16 cellular contexts compared by ENCODE assay signal in genomic region chr5:125017796-125018195, GRCh38.
DNase-seq lines count a peak whose midpoint lies in the region; ATAC-seq, FAIRE-seq and TF ChIP-seq lines count a peak whose summit lies in the region.
"Had no signal": no experiment of that assay in that cellular context is flagged by ENCODE, and none has a peak within 500 bp of the region (broad histone marks: within the 10 kb centered on the region; RNA-seq: fewer than 3 reads in every experiment).

No MANE protein-coding gene starts in this region.

- H3K27ac ChIP-seq in A549 (no peak overlapping the region), PC-3 (ENCODE audit: low read length) (no peak overlapping the region), HepG2 (ENCODE audit: extremely low read length, insufficient read depth, low read length) (no peak overlapping the region), testis (no peak overlapping the region)

- no peaks in the 10 kb centered on the region for H3F3A ChIP-seq in PC-3 (ENCODE audit: low read length, unreplicated experiment)

- no peak for FAIRE-seq in A549 (lab: Jason Lieb, UNC)
- peak; percentile 64 for FAIRE-seq in HepG2 (lab: Jason Lieb, UNC)
- FAIRE-seq: A204.1, G401.6, GM12891, HTR-8/SVneo had no signal

- CTCF ChIA-PET in A549 (lab: Yijun Ruan, JAX) (no interaction called here), PC-3 (lab: Charles Lee) (no interaction called here), HepG2 (lab: Yijun Ruan, JAX; ENCODE audit: low intra/inter-chr PET ratio, low total read pairs) (no interaction called here)

- no peaks in the 10 kb centered on the region for H3K36me3 Mint-ChIP-seq in progenitor cell of endocrine pancreas (ENCODE audit: insufficient read depth)
- H3K36me3 Mint-ChIP-seq: CD14-positive monocyte; CD8-positive, alpha-beta T cell had no signal

- H3K4me2 ChIP-seq in A549 (peak overlapping the region; percentile 28; the same call in 2 of the 3 replicates), PC-3 (ENCODE audit: low read length) (no peak overlapping the region), HepG2 (ENCODE audit: low read depth, low read length) (no peak overlapping the region)

- intact Hi-C loops in PC-3 (cut with micrococcal nuclease) (no loop called here), HepG2 (cut with micrococcal nuclease; ENCODE audit: unreplicated experiment) (no loop called here), testis (cut with DNase I; ENCODE audit: low total_unique reads) (no loop called here)

- H2AFZ ChIP-seq in PC-3 (ENCODE audit: low read length) (no peak overlapping the region), HepG2 (ENCODE audit: low read length) (no peak overlapping the region)

- H3K4me3 ChIP-seq in A549 (no peak overlapping the region), PC-3 (ENCODE audit: low read length) (no peak overlapping the region), HepG2 (replicated peaks in 1 of 3; ENCODE audit: insufficient read depth in 1 of 3, low read depth in 2 of 3, low read length in 3 of 3) (no peak overlapping the region), testis (no peak overlapping the region)

- DNase-seq in A549 (ENCODE audit: low read depth in 1 of 2, low spot score in 1 of 2) (peak in 1 of 2 experiments; percentile 11), PC-3 (peak; percentile 6), HepG2 (ENCODE audit: low spot score) (peak; percentile 72), progenitor cell of endocrine pancreas (ENCODE audit: low spot score, unreplicated experiment) (no peak), NCI-H2196 treated with DMSO at 0.1 percent for 48 hours (lab: John Stamatoyannopoulos, UW; ENCODE audit: unreplicated experiment) (no peak), testis (no peak)
- DNase-seq: CD8-positive, alpha-beta T cell; COR-L47; HCEC 1CT; HFFc6 had no signal

- H3K4me1 Mint-ChIP-seq in progenitor cell of endocrine pancreas (ENCODE audit: low read depth), result peaks cover 27% of the 10 kb centered on the region
- H3K4me1 Mint-ChIP-seq: CD14-positive monocyte had no signal

- H4K20me1 ChIP-seq in PC-3 (ENCODE audit: low read length) (no peaks in the 10 kb centered on the region), HepG2 (ENCODE audit: insufficient read depth, low read length) (no peaks in the 10 kb centered on the region)

- H3K27ac Mint-ChIP-seq in progenitor cell of endocrine pancreas, result peak overlapping the region; percentile 13
- H3K27ac Mint-ChIP-seq: CD14-positive monocyte; CD8-positive, alpha-beta T cell; HFFc6 had no signal

- no TSS peak for BruUV-seq in PC-3 (replicated peaks; lab: Mats Ljungman, UMichigan)
- BruUV-seq in HepG2 (replicated peaks; lab: Mats Ljungman, UMichigan), result no TSS peak

- H3K27me3 Mint-ChIP-seq in progenitor cell of endocrine pancreas, result no peaks in the 10 kb centered on the region

- H3K9me3 ChIP-seq in A549, result no peaks in the 10 kb centered on the region; the same call in 2 of the 3 replicates
- H3K9me3 ChIP-seq in PC-3 (ENCODE audit: low read length), result no peaks in the 10 kb centered on the region
- no peaks in the 10 kb centered on the region for H3K9me3 ChIP-seq in HepG2 (ENCODE audit: low read length)
- no peaks in the 10 kb centered on the region for H3K9me3 ChIP-seq in testis

- TF ChIP-seq POLR2A in A549 (IDR thresholded peaks at IDR 0.05; ENCODE audit: low read length), result no peak
- no peak for TF ChIP-seq POLR2A in HepG2 (IDR thresholded peaks at IDR 0.05; ENCODE audit: insufficient read depth in 1 of 2, low read depth in 2 of 2, low read length in 2 of 2)
- no peak for TF ChIP-seq POLR2A in testis (IDR thresholded peaks at IDR 0.05)

- no peaks in the 10 kb centered on the region for H3K9me2 ChIP-seq in PC-3 (replicated peaks; ENCODE audit: low read length)

- H3K4me3 Mint-ChIP-seq in progenitor cell of endocrine pancreas (ENCODE audit: low read depth), result no peak overlapping the region
- H3K4me3 Mint-ChIP-seq: CD14-positive monocyte; CD8-positive, alpha-beta T cell; HFFc6 had no signal

- H3K4me1 ChIP-seq in A549 (peaks cover 10% of the 10 kb centered on the region; the same call in 2 of the 3 replicates), PC-3 (ENCODE audit: insufficient read depth, low read length) (0 out of 2 replicates have a peak, but pooled peaks cover under 1% of the 10 kb centered on the region), HepG2 (ENCODE audit: insufficient read depth, low read length) (peaks cover 15% of the 10 kb centered on the region), testis (no peaks in the 10 kb centered on the region)

- H3K79me2 ChIP-seq in PC-3 (ENCODE audit: low read length) (no peaks in the 10 kb centered on the region), HepG2 (ENCODE audit: insufficient read depth, low read length) (no peaks in the 10 kb centered on the region)

- TF ChIP-seq RAD21 in A549 (conservative IDR thresholded peaks at IDR 0.05 in 1 of 2, IDR thresholded peaks at IDR 0.05 in 1 of 2) (no peak), HepG2 (CRISPR knock-in tag; IDR thresholded peaks at IDR 0.05) (no peak)

- TF ChIP-seq CTCF in A549 (IDR thresholded peaks at IDR 0.05) (no peak), PC-3 (conservative IDR thresholded peaks at IDR 0.05; ENCODE audit: low read depth, low read length) (no peak), HepG2 (CRISPR knock-in tag; IDR thresholded peaks at IDR 0.05) (no peak), progenitor cell of endocrine pancreas (IDR thresholded peaks at IDR 0.05; ENCODE audit: unreplicated experiment) (no peak), testis (IDR thresholded peaks at IDR 0.05) (no peak)

- ATAC-seq in A549 (no peak; a peak in 2 of 6 replicates), PC-3 (no peak), HepG2 (peak; percentile 71), GM19463 (IDR thresholded peaks at IDR 0.05; ENCODE audit: unreplicated experiment) (no peak)
- ATAC-seq: CD8-positive, alpha-beta T cell had no signal

- H3K36me3 ChIP-seq in PC-3 (ENCODE audit: low read depth, low read length) (no peaks in the 10 kb centered on the region), HepG2 (replicated peaks in 1 of 2; ENCODE audit: control insufficient read depth in 1 of 2, insufficient read depth in 2 of 2, low read length in 2 of 2) (no peaks in the 10 kb centered on the region), testis (ENCODE audit: low read depth, missing control alignments) (no peaks in the 10 kb centered on the region)

- H3K27me3 ChIP-seq in PC-3 (ENCODE audit: low read length) (no peaks in the 10 kb centered on the region), HepG2 (ENCODE audit: control insufficient read depth in 1 of 2, insufficient read depth in 2 of 2, low read length in 2 of 2) (no peaks in the 10 kb centered on the region), testis (no peaks in the 10 kb centered on the region)

- no peaks in the 10 kb centered on the region for H3K9me3 Mint-ChIP-seq in progenitor cell of endocrine pancreas (ENCODE audit: low read depth)
- H3K9me3 Mint-ChIP-seq: CD8-positive, alpha-beta T cell; HFFc6 had no signal

- WGBS in A549 (ENCODE audit: missing lambda C conversion rate), result 31% methylated on average over 1 of the region's 1 CpG
- WGBS in HepG2 (ENCODE audit: low lambda C conversion rate), result 0% methylated on average over 1 of the region's 1 CpG
- WGBS in testis, 2 donors, result 82 to 100% methylated on average over 1 of the region's 1 CpG

- TF ChIP-seq EP300 in A549 (IDR thresholded peaks at IDR 0.05), result no peak
- peak in 1 of 2 experiments; percentile 56; a peak in 2 of 4 replicates for TF ChIP-seq EP300 in HepG2 (IDR thresholded peaks at IDR 0.05; ENCODE audit: low read depth in 2 of 2, low read length in 2 of 2)
- no peak; the same call in 1 of the 2 replicates for TF ChIP-seq EP300 in HepG2 (CRISPR knock-in tag; IDR thresholded peaks at IDR 0.05; ENCODE audit: borderline replicate concordance)

- H3K9ac ChIP-seq in PC-3 (ENCODE audit: low read length), result no peak overlapping the region
- H3K9ac ChIP-seq in HepG2 (ENCODE audit: insufficient read depth, low read depth, low read length), result no peak overlapping the region

- in situ Hi-C loops in HepG2 (cut with HindIII; ENCODE audit: extremely low pct_ligation_motif_present, low pct_unique_long_range_greater_than_20kb), result no loop called here

- POLR2A ChIA-PET in A549 (lab: Yijun Ruan, JAX), result no interaction called here
- POLR2A ChIA-PET in PC-3 (lab: Charles Lee; ENCODE audit: unreplicated experiment), result no interaction called here
- POLR2A ChIA-PET in HepG2 (lab: Yijun Ruan, JAX), result no interaction called here

TF ChIP-seq in A549, 52 proteins besides CTCF, POLR2A, EP300 and RAD21:
- TF ChIP-seq HOXB13 (CRISPR knock-in tag; IDR thresholded peaks at IDR 0.05; ENCODE audit: low read depth) (no peak), EHMT2 (IDR thresholded peaks at IDR 0.05; ENCODE audit: low read depth) (no peak), FOXS1 (CRISPR knock-in tag; IDR thresholded peaks at IDR 0.05) (no peak), HOXB5 (CRISPR knock-in tag; IDR thresholded peaks at IDR 0.05) (no peak), RFX5 (IDR thresholded peaks at IDR 0.05) (no peak)

TF ChIP-seq in HepG2, 621 proteins besides CTCF, POLR2A, EP300 and RAD21 (continues in another document):
- TF ChIP-seq NR2F2 (IDR thresholded peaks at IDR 0.05; ENCODE audit: borderline replicate concordance, low read depth) (peak; percentile 72), ZHX1 (CRISPR knock-in tag; IDR thresholded peaks at IDR 0.05; ENCODE audit: low read depth) (no peak), ZNF562 (CRISPR knock-in tag; IDR thresholded peaks at IDR 0.05; ENCODE audit: borderline replicate concordance) (no peak), SOX5 (CRISPR knock-in tag; IDR thresholded peaks at IDR 0.05; ENCODE audit: borderline replicate concordance) (peak; percentile 45; the same call in 1 of the 2 replicates), SRF (IDR thresholded peaks at IDR 0.05; ENCODE audit: low read depth, low read length) (no peak), CREM (IDR thresholded peaks at IDR 0.05) (peak; percentile 13; the same call in 1 of the 2 replicates), CREM (CRISPR knock-in tag; IDR thresholded peaks at IDR 0.05) (no peak)

Comparison
In these comparisons a context has a peak if more than half of its experiments do, and no peak if none do; other contexts are left out.
1. DNase-seq: peak in PC-3 (single experiment) and HepG2 (single experiment); none in progenitor cell of endocrine pancreas (single experiment), NCI-H2196 treated with DMSO at 0.1 percent for 48 hours (single experiment) and testis (single experiment).
2. Of the 38 proteins assayed by ChIP-seq in both HepG2 and A549: peak only in HepG2: FOSL2; only in A549: none; in both: none; in neither: 35; mixed calls (peak in some experiments, not most) for 2.